In genomic region chr14:61145258-61145902, GRCh38 we compare ENCODE assay signal across 9 cellular contexts.
DNase-seq lines count a peak whose midpoint lies in the region; ATAC-seq and TF ChIP-seq lines count a peak whose summit lies in the region.
"Had no signal": no experiment of that assay in that cellular context is flagged by ENCODE, and none has a peak within 500 bp of the region (broad histone marks: within the 10 kb centered on the region; RNA-seq: fewer than 3 reads in every experiment).

No MANE protein-coding gene starts in this region.

- H3K36me3 ChIP-seq in muscle layer of duodenum (ENCODE audit: control insufficient read depth in 1 of 2, insufficient read depth in 2 of 2, low read length in 2 of 2), result no peaks in the 10 kb centered on the region

- no peak for TF ChIP-seq CTCF in AG04449 (IDR thresholded peaks at IDR 0.05; ENCODE audit: insufficient read depth, low read length, missing control alignments)
- TF ChIP-seq CTCF in GM20000 (IDR thresholded peaks at IDR 0.05; ENCODE audit: extremely low read depth, missing control alignments), result no peak

- H3K4me1 ChIP-seq in muscle layer of duodenum (ENCODE audit: control insufficient read depth in 1 of 2, insufficient read depth in 2 of 2, low read length in 2 of 2), result peaks cover 0 to 5% of the 10 kb centered on the region in 2 donors

- H3K9me3 ChIP-seq in muscle layer of duodenum (ENCODE audit: control insufficient read depth in 1 of 2, low read length in 2 of 2), result peaks cover 0 to 2% of the 10 kb centered on the region in 2 donors
- no peaks in the 10 kb centered on the region for H3K9me3 ChIP-seq in T-helper 17 cell (ENCODE audit: control insufficient read depth, low read length, poor library complexity, severe bottlenecking)

- peak overlapping the region; percentile 80 for H3K27ac ChIP-seq in muscle layer of duodenum (ENCODE audit: low read length)

- H3K4me3 Mint-ChIP-seq in T-helper 17 cell, result no peak overlapping the region
- H3K4me3 Mint-ChIP-seq: CD14-positive monocyte had no signal

- POLR2A ChIA-PET in AG04449 (lab: Yijun Ruan, JAX), result interaction anchor here (0.7 to 1.8 kb wide), 6 partner anchors 9 to 488 kb away, joined by 3 to 16 read pairs (median 3); partner anchors contain the start of genes SIX4, SLC38A6 and TRMT5

- no peak overlapping the region for H3K4me3 ChIP-seq in AG04449 (ENCODE audit: low read depth, low read length)
- no peak overlapping the region for H3K4me3 ChIP-seq in muscle layer of duodenum (ENCODE audit: low read depth in 1 of 2, low read length in 2 of 2)

- ATAC-seq in HG02571 (IDR thresholded peaks at IDR 0.05; ENCODE audit: unreplicated experiment), result no peak
- no peak for ATAC-seq in T-helper 17 cell

- H3K27ac Mint-ChIP-seq in T-helper 17 cell, result no peak overlapping the region
- H3K27ac Mint-ChIP-seq: CD14-positive monocyte had no signal

- CTCF ChIA-PET in AG04449 (lab: Yijun Ruan, JAX), result interaction anchor here (1.2 to 2.1 kb wide), 5 partner anchors 9 to 520 kb away, joined by 3 to 7 read pairs (median 6); no protein-coding TSS in a partner anchor

- no peaks in the 10 kb centered on the region for H3K4me1 Mint-ChIP-seq in T-helper 17 cell
- H3K4me1 Mint-ChIP-seq: CD14-positive monocyte had no signal

- no peaks in the 10 kb centered on the region for H3K27me3 ChIP-seq in muscle layer of duodenum (ENCODE audit: low read depth, low read length)

- DNase-seq in AG04449 (ENCODE audit: low read depth, low spot score) (peak; percentile 94), NCI-H2107 (lab: John Stamatoyannopoulos, UW) (peak; percentile 96), dedifferentiated amniotic fluid mesenchymal stem cell (ENCODE audit: extremely low spot score) (peak; percentile 97), GM20000 (ENCODE audit: low spot score) (no peak), GOT3 (lab: John Stamatoyannopoulos, UW) (no peak), T-helper 17 cell (no peak)

- no peaks in the 10 kb centered on the region for H3K27me3 Mint-ChIP-seq in T-helper 17 cell

- H3K36me3 Mint-ChIP-seq in T-helper 17 cell (ENCODE audit: low read depth), result no peaks in the 10 kb centered on the region

Comparison
In these comparisons a context has a peak if more than half of its experiments do, and no peak if none do; other contexts are left out.
1. DNase-seq: peak in AG04449 (single experiment), NCI-H2107 (single experiment) and dedifferentiated amniotic fluid mesenchymal stem cell (single experiment); none in GM20000 (single experiment), GOT3 (single experiment) and T-helper 17 cell (0 of 3).